9 cellular contexts compared by ENCODE assay signal in genomic region chrX:40145001-40145631, GRCh38. TPM values are rescaled to one million over a fixed set of nuclear protein-coding genes. Genes with fewer than 3 reads are reported as not detected.
DNase-seq lines count a peak whose midpoint lies in the region; ATAC-seq and TF ChIP-seq lines count a peak whose summit lies in the region.
"Had no signal": no experiment of that assay in that cellular context is flagged by ENCODE, and none has a peak within 500 bp of the region (broad histone marks: within the 10 kb centered on the region; RNA-seq: fewer than 3 reads in every experiment).

No MANE protein-coding gene starts in this region.

- H3K36me3 Mint-ChIP-seq in Caco-2 (ENCODE audit: insufficient read depth, unreplicated experiment): no peaks in the 10 kb centered on the region
- H3K36me3 Mint-ChIP-seq in progenitor cell of endocrine pancreas (ENCODE audit: insufficient read depth): peaks cover 6% of the 10 kb centered on the region

- ATAC-seq in HG02678 (IDR thresholded peaks at IDR 0.05; ENCODE audit: unreplicated experiment): no peak

- intact Hi-C loops in Caco-2 (cut with micrococcal nuclease; ENCODE audit: unreplicated experiment): no loop called here

- no peaks in the 10 kb centered on the region for H3K36me3 ChIP-seq in Caco-2 (ENCODE audit: control insufficient read depth, insufficient read depth, low read length)

- no peaks in the 10 kb centered on the region for H3K4me1 Mint-ChIP-seq in Caco-2 (ENCODE audit: low read depth, unreplicated experiment)
- peaks cover 15% of the 10 kb centered on the region for H3K4me1 Mint-ChIP-seq in progenitor cell of endocrine pancreas (ENCODE audit: low read depth)

- H3K4me3 Mint-ChIP-seq in Caco-2 (ENCODE audit: unreplicated experiment): peak overlapping the region; percentile 73
- peak overlapping the region; percentile 59 for H3K4me3 Mint-ChIP-seq in progenitor cell of endocrine pancreas (ENCODE audit: low read depth)

- H3K27ac Mint-ChIP-seq in Caco-2 (ENCODE audit: unreplicated experiment) (no peak overlapping the region), progenitor cell of endocrine pancreas (no peak overlapping the region)
- H3K27ac Mint-ChIP-seq: activated naive CD4-positive, alpha-beta T cell treated with anti-CD3 and anti-CD28 coated beads for 36 hours had no signal

- CTCF ChIA-PET in Caco-2 (lab: Charles Lee): no interaction called here

- DNase-seq in Caco-2: no peak
- peak; percentile 72 for DNase-seq in NCI-H69 (lab: John Stamatoyannopoulos, UW)
- DNase-seq in foreskin fibroblast: peak in 1 of 2 donors; percentile 50
- no peak for DNase-seq in progenitor cell of endocrine pancreas (ENCODE audit: low spot score, unreplicated experiment)
- no peak for DNase-seq in NCI-H526 treated with DMSO at 0.1 percent for 48 hours (lab: John Stamatoyannopoulos, UW)
- no peak for DNase-seq in NCI-H1092 (lab: John Stamatoyannopoulos, UW)
- DNase-seq in foreskin melanocyte: no peak
- DNase-seq: activated naive CD4-positive, alpha-beta T cell treated with anti-CD3 and anti-CD28 coated beads for 36 hours had no signal

- H3K9me3 Mint-ChIP-seq in Caco-2 (ENCODE audit: unreplicated experiment) (no peaks in the 10 kb centered on the region), progenitor cell of endocrine pancreas (ENCODE audit: low read depth) (no peaks in the 10 kb centered on the region)
- H3K9me3 Mint-ChIP-seq: activated naive CD4-positive, alpha-beta T cell treated with anti-CD3 and anti-CD28 coated beads for 36 hours had no signal

- no TSS peak for BruUV-seq in Caco-2 (replicated peaks; lab: Mats Ljungman, UMichigan)

- H3K4me3 ChIP-seq in Caco-2 (ENCODE audit: low read depth, low read length) (0 out of 2 replicates have a peak overlapping the region, but pooled peaks have one; percentile 60), foreskin fibroblast (ENCODE audit: low read depth in 1 of 2, low read length in 2 of 2) (peak overlapping the region; percentile 50 to 56)

- no peaks in the 10 kb centered on the region for H3K9me3 ChIP-seq in Caco-2

- POLR2A ChIA-PET in Caco-2 (lab: Charles Lee): no interaction called here

- H3K27me3 ChIP-seq in Caco-2 (replicated peaks; ENCODE audit: control insufficient read depth, insufficient read depth, low read length): no peaks in the 10 kb centered on the region

- H3K4me1 ChIP-seq in Caco-2: no peaks in the 10 kb centered on the region

- H3K27me3 Mint-ChIP-seq in Caco-2 (ENCODE audit: insufficient read depth, unreplicated experiment) (no peaks in the 10 kb centered on the region), progenitor cell of endocrine pancreas (peaks cover 57% of the 10 kb centered on the region)

- TF ChIP-seq CTCF in Caco-2 (IDR thresholded peaks at IDR 0.05; ENCODE audit: insufficient read depth in 1 of 2, low read depth in 1 of 2, low read length in 1 of 2, severe bottlenecking in 1 of 2, unreplicated experiment in 1 of 2) (no peak), foreskin fibroblast (IDR thresholded peaks at IDR 0.05; ENCODE audit: low read depth, low read length) (no peak), progenitor cell of endocrine pancreas (IDR thresholded peaks at IDR 0.05; ENCODE audit: unreplicated experiment) (no peak)

RNA-seq across cellular contexts. Expression of gene BCOR, which starts 47.4 kb away (rescaled TPM):
- total RNA-seq in Caco-2 (2022) (16.2 and 18.6 TPM in 2 replicates), progenitor cell of endocrine pancreas (20.5 TPM in 2 replicates)
